Comparison of ENCODE assay signal across 22 cellular contexts in the genomic region with DNA sequence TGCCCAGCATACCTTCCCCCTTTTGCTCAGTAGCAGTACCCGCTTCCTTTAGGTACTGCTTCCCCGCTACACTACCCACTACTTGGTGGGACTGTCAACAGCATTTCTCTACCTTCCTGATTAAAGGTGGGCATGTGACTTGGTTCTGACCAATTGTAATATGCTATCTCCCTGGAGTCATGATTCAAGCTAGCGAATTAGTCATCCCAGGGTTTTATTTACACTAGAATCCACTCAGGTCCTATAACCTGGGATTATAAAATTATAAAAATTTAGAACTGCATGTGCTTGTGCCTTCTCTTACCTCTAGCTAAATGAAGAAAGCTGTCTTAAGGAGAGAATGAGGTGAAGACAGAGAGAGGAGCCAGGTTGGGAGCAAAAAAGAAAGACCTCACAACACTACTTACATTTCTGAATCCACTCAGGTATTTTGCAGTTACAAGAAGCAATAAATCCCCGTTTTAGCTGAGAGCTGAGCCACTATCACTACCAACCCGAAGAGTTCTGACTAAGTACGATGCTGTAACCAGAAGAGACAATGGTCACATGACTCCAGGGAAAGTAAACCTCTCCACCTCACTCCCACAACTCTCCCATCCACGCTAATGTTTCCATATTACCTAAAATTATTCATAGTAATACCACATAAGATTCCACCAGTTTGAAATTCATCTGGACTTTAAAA. TPM values are rescaled to one million over a fixed set of nuclear protein-coding genes. Genes with fewer than 3 reads are reported as not detected.
DNase-seq lines count a peak whose midpoint lies in the region; ATAC-seq and TF ChIP-seq lines count a peak whose summit lies in the region.
"Had no signal": no experiment of that assay in that cellular context is flagged by ENCODE, and none has a peak within 500 bp of the region (broad histone marks: within the 10 kb centered on the region; RNA-seq: fewer than 3 reads in every experiment).

No MANE protein-coding gene starts in this region.

- TF ChIP-seq CTCF in fibroblast of mammary gland (conservative IDR thresholded peaks at IDR 0.05; ENCODE audit: control insufficient read depth, insufficient read depth, low read depth, low read length) (no peak), ascending aorta (IDR thresholded peaks at IDR 0.05) (no peak)

- peak; percentile 19; the same call in 2 of the 3 replicates for ATAC-seq in SK-N-SH treated with all-trans-retinoic acid at 6 μM for 48 hours
- no peak for ATAC-seq in HG03460 (IDR thresholded peaks at IDR 0.05; ENCODE audit: unreplicated experiment)

- intact Hi-C loops in ascending aorta (cut with DNase I) = no loop called here

- no peaks in the 10 kb centered on the region for H3K9me3 ChIP-seq in ascending aorta
- H3K9me3 ChIP-seq: suprapubic skin had no signal

- DNase-seq in AG08395 (ENCODE audit: low spot score) = peak; percentile 14
- peak; percentile 72 for DNase-seq in HT1080 (ENCODE audit: low read depth)
- peak; percentile 29 for DNase-seq in fibroblast of mammary gland (ENCODE audit: low read depth)
- DNase-seq in ascending aorta (ENCODE audit: low spot score in 2 of 2) = no peak
- DNase-seq in activated CD4-positive, alpha-beta T cell treated with anti-CD3 and anti-CD28 coated beads for 1 hour = no peak
- no peak for DNase-seq in stimulated activated CD4-positive, alpha-beta T cell treated with anti-CD3 and anti-CD28 coated beads, Interleukin-2, amount 100 ng/mL, for 24 hours
- DNase-seq: activated B cell treated with CpG ODN at 0.5 μM for 24 hours; amniotic stem cell; cerebellar nuclear complex; Karpas-422; naive B cell; NCI-H1436; Right ventricle myocardium superior; stimulated activated CD4-positive, alpha-beta T cell treated with anti-CD3 and anti-CD28 coated beads, Interleukin-4, amount 100 ng/mL, for 4 hours; stimulated activated CD8-positive, alpha-beta memory T cell treated with anti-CD3 and anti-CD28 coated beads, Interleukin-4, amount 100 ng/mL, for 48 hours; T-helper 2 cell had no signal

- no peaks in the 10 kb centered on the region for H3K27me3 ChIP-seq in ascending aorta

- no peaks in the 10 kb centered on the region for H3K4me1 ChIP-seq in ascending aorta
- H3K4me1 ChIP-seq: suprapubic skin had no signal

- H3K27ac ChIP-seq in ascending aorta = no peak overlapping the region
- H3K27ac ChIP-seq: suprapubic skin had no signal

- H3K4me3 ChIP-seq in fibroblast of mammary gland (ENCODE audit: control insufficient read depth, low read depth, low read length) = no peak overlapping the region
- no peak overlapping the region for H3K4me3 ChIP-seq in ascending aorta
- H3K4me3 ChIP-seq: suprapubic skin had no signal

- no peaks in the 10 kb centered on the region for H3K36me3 ChIP-seq in ascending aorta
- H3K36me3 ChIP-seq: suprapubic skin had no signal

TF ChIP-seq in SK-N-SH treated with all-trans-retinoic acid at 6 μM for 48 hours, 23 proteins besides CTCF, POLR2A, EP300 and RAD21:
- TF ChIP-seq BACH2 (CRISPR knock-in tag; IDR thresholded peaks at IDR 0.05; ENCODE audit: borderline replicate concordance) (no peak), RARB (CRISPR knock-in tag; IDR thresholded peaks at IDR 0.05) (no peak), ZFP3 (CRISPR knock-in tag; IDR thresholded peaks at IDR 0.05) (no peak), ZNF70 (CRISPR knock-in tag; IDR thresholded peaks at IDR 0.05) (no peak)
- TF ChIP-seq, protein P1, sequence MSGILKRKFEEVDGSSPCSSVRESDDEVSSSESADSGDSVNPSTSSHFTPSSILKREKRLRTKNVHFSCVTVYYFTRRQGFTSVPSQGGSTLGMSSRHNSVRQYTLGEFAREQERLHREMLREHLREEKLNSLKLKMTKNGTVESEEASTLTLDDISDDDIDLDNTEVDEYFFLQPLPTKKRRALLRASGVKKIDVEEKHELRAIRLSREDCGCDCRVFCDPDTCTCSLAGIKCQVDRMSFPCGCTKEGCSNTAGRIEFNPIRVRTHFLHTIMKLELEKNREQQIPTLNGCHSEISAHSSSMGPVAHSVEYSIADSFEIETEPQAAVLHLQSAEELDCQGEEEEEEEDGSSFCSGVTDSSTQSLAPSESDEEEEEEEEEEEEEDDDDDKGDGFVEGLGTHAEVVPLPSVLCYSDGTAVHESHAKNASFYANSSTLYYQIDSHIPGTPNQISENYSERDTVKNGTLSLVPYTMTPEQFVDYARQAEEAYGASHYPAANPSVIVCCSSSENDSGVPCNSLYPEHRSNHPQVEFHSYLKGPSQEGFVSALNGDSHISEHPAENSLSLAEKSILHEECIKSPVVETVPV (CRISPR knock-in tag; IDR thresholded peaks at IDR 0.05) = no peak
- TF ChIP-seq, protein P2, sequence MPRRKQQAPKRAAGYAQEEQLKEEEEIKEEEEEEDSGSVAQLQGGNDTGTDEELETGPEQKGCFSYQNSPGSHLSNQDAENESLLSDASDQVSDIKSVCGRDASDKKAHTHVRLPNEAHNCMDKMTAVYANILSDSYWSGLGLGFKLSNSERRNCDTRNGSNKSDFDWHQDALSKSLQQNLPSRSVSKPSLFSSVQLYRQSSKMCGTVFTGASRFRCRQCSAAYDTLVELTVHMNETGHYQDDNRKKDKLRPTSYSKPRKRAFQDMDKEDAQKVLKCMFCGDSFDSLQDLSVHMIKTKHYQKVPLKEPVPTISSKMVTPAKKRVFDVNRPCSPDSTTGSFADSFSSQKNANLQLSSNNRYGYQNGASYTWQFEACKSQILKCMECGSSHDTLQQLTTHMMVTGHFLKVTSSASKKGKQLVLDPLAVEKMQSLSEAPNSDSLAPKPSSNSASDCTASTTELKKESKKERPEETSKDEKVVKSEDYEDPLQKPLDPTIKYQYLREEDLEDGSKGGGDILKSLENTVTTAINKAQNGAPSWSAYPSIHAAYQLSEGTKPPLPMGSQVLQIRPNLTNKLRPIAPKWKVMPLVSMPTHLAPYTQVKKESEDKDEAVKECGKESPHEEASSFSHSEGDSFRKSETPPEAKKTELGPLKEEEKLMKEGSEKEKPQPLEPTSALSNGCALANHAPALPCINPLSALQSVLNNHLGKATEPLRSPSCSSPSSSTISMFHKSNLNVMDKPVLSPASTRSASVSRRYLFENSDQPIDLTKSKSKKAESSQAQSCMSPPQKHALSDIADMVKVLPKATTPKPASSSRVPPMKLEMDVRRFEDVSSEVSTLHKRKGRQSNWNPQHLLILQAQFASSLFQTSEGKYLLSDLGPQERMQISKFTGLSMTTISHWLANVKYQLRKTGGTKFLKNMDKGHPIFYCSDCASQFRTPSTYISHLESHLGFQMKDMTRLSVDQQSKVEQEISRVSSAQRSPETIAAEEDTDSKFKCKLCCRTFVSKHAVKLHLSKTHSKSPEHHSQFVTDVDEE (CRISPR knock-in tag; IDR thresholded peaks at IDR 0.05) = no peak
- TF ChIP-seq, protein P3, sequence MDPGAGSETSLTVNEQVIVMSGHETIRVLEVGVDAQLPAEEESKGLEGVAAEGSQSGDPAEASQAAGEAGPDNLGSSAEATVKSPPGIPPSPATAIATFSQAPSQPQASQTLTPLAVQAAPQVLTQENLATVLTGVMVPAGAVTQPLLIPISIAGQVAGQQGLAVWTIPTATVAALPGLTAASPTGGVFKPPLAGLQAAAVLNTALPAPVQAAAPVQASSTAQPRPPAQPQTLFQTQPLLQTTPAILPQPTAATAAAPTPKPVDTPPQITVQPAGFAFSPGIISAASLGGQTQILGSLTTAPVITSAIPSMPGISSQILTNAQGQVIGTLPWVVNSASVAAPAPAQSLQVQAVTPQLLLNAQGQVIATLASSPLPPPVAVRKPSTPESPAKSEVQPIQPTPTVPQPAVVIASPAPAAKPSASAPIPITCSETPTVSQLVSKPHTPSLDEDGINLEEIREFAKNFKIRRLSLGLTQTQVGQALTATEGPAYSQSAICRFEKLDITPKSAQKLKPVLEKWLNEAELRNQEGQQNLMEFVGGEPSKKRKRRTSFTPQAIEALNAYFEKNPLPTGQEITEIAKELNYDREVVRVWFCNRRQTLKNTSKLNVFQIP (CRISPR knock-in tag; IDR thresholded peaks at IDR 0.05; ENCODE audit: borderline replicate concordance, low read depth) = no peak
TF ChIP-seq in SK-N-SH treated with all-trans-retinoic acid at 6 μM for 48 hours: peak in this region for 0.

RNA-seq across cellular contexts. Expression of a gene that starts 9.7 kb away (rescaled TPM):
- not detected in 2 replicates for total RNA-seq in HT1080 (2014; rRNA removed; shearing (Covaris generic))
- not detected in 2 replicates for polyA plus RNA-seq in HT1080 (2015; cell fraction: cytosol; rRNA removed)
- not detected in 2 replicates for polyA plus RNA-seq in HT1080 (2015; cell fraction: nucleus; rRNA removed)
- total RNA-seq in ascending aorta = not detected
- total RNA-seq: activated B cell treated with CpG ODN at 0.5 μM for 24 hours, skeletal muscle tissue, suprapubic skin had no signal

RNA-seq across cellular contexts. Expression of a gene that starts 29.3 kb away (rescaled TPM):
- not detected in 2 replicates for total RNA-seq in HT1080 (2014; rRNA removed; shearing (Covaris generic))
- not detected in 2 replicates for polyA plus RNA-seq in HT1080 (2015; cell fraction: cytosol; rRNA removed)
- polyA plus RNA-seq in HT1080 (2015; cell fraction: nucleus; rRNA removed) = not detected in 2 replicates
- total RNA-seq in ascending aorta = not detected
- total RNA-seq: activated B cell treated with CpG ODN at 0.5 μM for 24 hours, frontal cortex, lower leg skin, suprapubic skin had no signal

RNA-seq across cellular contexts. Expression of a gene that starts 52.5 kb away (rescaled TPM):
- not detected in 2 replicates for total RNA-seq in HT1080 (2014; rRNA removed; shearing (Covaris generic))
- polyA plus RNA-seq in HT1080 (2015; cell fraction: cytosol; rRNA removed) = not detected in 2 replicates
- polyA plus RNA-seq in HT1080 (2015; cell fraction: nucleus; rRNA removed) = not detected in 2 replicates
- not detected for total RNA-seq in ascending aorta
- total RNA-seq: frontal cortex, lower leg skin, Right ventricle myocardium superior, skeletal muscle tissue, suprapubic skin had no signal

Comparison
In these comparisons a context has a peak if more than half of its experiments do, and no peak if none do; other contexts are left out.
1. DNase-seq: peak in AG08395 (single experiment), HT1080 (single experiment) and fibroblast of mammary gland (single experiment); none in ascending aorta (0 of 2), activated CD4-positive, alpha-beta T cell treated with anti-CD3 and anti-CD28 coated beads for 1 hour (single experiment) and stimulated activated CD4-positive, alpha-beta T cell treated with anti-CD3 and anti-CD28 coated beads, Interleukin-2, amount 100 ng/mL, for 24 hours (0 of 2).